8 cellular contexts compared by ENCODE assay signal in genomic region chr2:60819155-60819862, GRCh38.
A peak's percentile ranks its signal among the peaks of the same experiment; 100 is the strongest.
DNase-seq lines count a peak whose midpoint lies in the region; ATAC-seq and TF ChIP-seq lines count a peak whose summit lies in the region.
"Had no signal": no experiment of that assay in that cellular context is flagged by ENCODE, and none has a peak within 500 bp of the region (broad histone marks: within the 10 kb centered on the region; RNA-seq: fewer than 3 reads in every experiment).

No MANE protein-coding gene starts in this region.

- peak overlapping the region; percentile 90 for H3K27ac Mint-ChIP-seq in activated naive CD4-positive, alpha-beta T cell treated with anti-CD3 and anti-CD28 coated beads, Interleukin-2, amount 10 ng/mL, durations not matched to agents 7 days and 5 days
- H3K27ac Mint-ChIP-seq in type B pancreatic cell: no peak overlapping the region

- no peak for TF ChIP-seq CTCF in type B pancreatic cell (conservative IDR thresholded peaks at IDR 0.05)

- H3K4me3 Mint-ChIP-seq in activated naive CD4-positive, alpha-beta T cell treated with anti-CD3 and anti-CD28 coated beads, Interleukin-2, amount 10 ng/mL, durations not matched to agents 7 days and 5 days: peak overlapping the region; percentile 24
- no peak overlapping the region for H3K4me3 Mint-ChIP-seq in type B pancreatic cell

- H3K4me1 Mint-ChIP-seq in activated naive CD4-positive, alpha-beta T cell treated with anti-CD3 and anti-CD28 coated beads, Interleukin-2, amount 10 ng/mL, durations not matched to agents 7 days and 5 days: peaks cover 45% of the 10 kb centered on the region
- no peaks in the 10 kb centered on the region for H3K4me1 Mint-ChIP-seq in type B pancreatic cell (ENCODE audit: unreplicated experiment)

- H3K9me3 Mint-ChIP-seq in activated naive CD4-positive, alpha-beta T cell treated with anti-CD3 and anti-CD28 coated beads, Interleukin-2, amount 10 ng/mL, durations not matched to agents 7 days and 5 days: peaks cover 5% of the 10 kb centered on the region
- no peaks in the 10 kb centered on the region for H3K9me3 Mint-ChIP-seq in type B pancreatic cell

- ATAC-seq in HG02763 (IDR thresholded peaks at IDR 0.05; ENCODE audit: unreplicated experiment) (no peak), GM18520 (IDR thresholded peaks at IDR 0.05; ENCODE audit: unreplicated experiment) (no peak)

- DNase-seq in activated CD4-positive, alpha-beta T cell treated with anti-CD3 and anti-CD28 coated beads for 4 hours: peak; percentile 85 to 89
- peak; percentile 93 for DNase-seq in activated naive CD4-positive, alpha-beta T cell treated with anti-CD3 and anti-CD28 coated beads, Interleukin-2, amount 10 ng/mL, durations not matched to agents 7 days and 5 days
- DNase-seq in stimulated activated CD4-positive, alpha-beta T cell treated with anti-CD3 and anti-CD28 coated beads, Interleukin-12 subunit alpha, Interleukin-12 subunit beta, amount 100 ng/mL, for 48 hours (ENCODE audit: low read depth in 2 of 3, low spot score in 1 of 3): peak; percentile 68 to 82 (median 71)
- DNase-seq in type B pancreatic cell (ENCODE audit: extremely low spot score, unreplicated experiment) (peak; percentile 60), AG20443 (ENCODE audit: low spot score) (no peak)
- DNase-seq: SHP77 had no signal

- no peaks in the 10 kb centered on the region for H3K36me3 Mint-ChIP-seq in activated naive CD4-positive, alpha-beta T cell treated with anti-CD3 and anti-CD28 coated beads, Interleukin-2, amount 10 ng/mL, durations not matched to agents 7 days and 5 days
- H3K36me3 Mint-ChIP-seq in type B pancreatic cell: no peaks in the 10 kb centered on the region

- H3K27me3 Mint-ChIP-seq in activated naive CD4-positive, alpha-beta T cell treated with anti-CD3 and anti-CD28 coated beads, Interleukin-2, amount 10 ng/mL, durations not matched to agents 7 days and 5 days: peaks cover 16% of the 10 kb centered on the region
- peaks cover 7% of the 10 kb centered on the region for H3K27me3 Mint-ChIP-seq in type B pancreatic cell

- CTCF ChIA-PET in activated naive CD4-positive, alpha-beta T cell treated with anti-CD3 and anti-CD28 coated beads, Interleukin-2, amount 10 ng/mL, durations not matched to agents 7 days and 5 days (lab: Charles Lee): interaction anchor here (1.1 to 2.9 kb wide), 8 partner anchors 12 to 181 kb away, joined by 3 to 15 read pairs (median 6); partner anchors contain the start of gene REL
